9 cellular contexts compared by ENCODE assay signal in the genomic region with DNA sequence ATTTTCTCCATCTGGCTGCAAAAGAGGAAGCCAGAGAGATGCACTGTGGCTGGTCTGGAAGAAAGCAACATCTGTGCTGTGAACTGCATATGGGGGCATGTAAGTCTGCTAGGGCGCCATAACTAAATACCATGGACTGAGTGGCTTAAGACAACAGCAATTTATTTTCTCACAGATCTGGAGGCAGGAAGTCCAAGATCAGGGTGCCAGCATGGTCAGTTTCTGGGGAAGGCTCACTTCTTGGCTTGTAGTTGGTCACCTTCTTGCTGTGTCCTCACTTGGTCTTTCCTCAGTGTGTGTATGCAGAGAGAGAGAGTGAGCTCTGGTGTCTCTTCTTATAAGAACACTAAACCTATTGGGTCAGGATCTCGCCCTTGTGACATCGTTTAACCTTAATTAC.
"Had no signal": no experiment of that assay in that cellular context is flagged by ENCODE, and none has a peak within 500 bp of the region (broad histone marks: within the 10 kb centered on the region; RNA-seq: fewer than 3 reads in every experiment).

No MANE protein-coding gene starts in this region.

- H3K4me3 ChIP-seq: GM23248, HAP-1 had no signal

- H3K36me3 ChIP-seq: HAP-1 had no signal

- H3K27ac ChIP-seq: GM23248, HL-60 had no signal

- H3K9ac ChIP-seq: GM23248 had no signal

- H3K9me3 Mint-ChIP-seq: HFFc6 had no signal

- H3K9me3 ChIP-seq: HAP-1 had no signal

- H2AFZ ChIP-seq: GM23248 had no signal

- H3K4me3 Mint-ChIP-seq: HFFc6 had no signal

- DNase-seq: GM23248, GOT3, H7, HFFc6, IMR-90, KBM-7 had no signal

- ATAC-seq: HCT116 had no signal

- H3K4me1 ChIP-seq: HAP-1 had no signal

- H3K27ac Mint-ChIP-seq: HFFc6 had no signal
